Comparison of ENCODE assay signal across 22 cellular contexts in genomic region chr2:55879976-55880375, GRCh38. TPM values are rescaled to one million over a fixed set of nuclear protein-coding genes. Genes with fewer than 3 reads are reported as not detected.
DNase-seq lines count a peak whose midpoint lies in the region; ATAC-seq and TF ChIP-seq lines count a peak whose summit lies in the region.
"Had no signal": no experiment of that assay in that cellular context is flagged by ENCODE, and none has a peak within 500 bp of the region (broad histone marks: within the 10 kb centered on the region; RNA-seq: fewer than 3 reads in every experiment).

No MANE protein-coding gene starts in this region.

- H3K27ac Mint-ChIP-seq in Caco-2 (ENCODE audit: unreplicated experiment) = peak overlapping the region; percentile 1
- no peak overlapping the region for H3K27ac Mint-ChIP-seq in osteocyte (ENCODE audit: unreplicated experiment)
- H3K27ac Mint-ChIP-seq: activated B cell treated with CpG ODN at 0.5 μM for 24 hours; activated CD8-positive, alpha-beta T cell treated with anti-CD3 and anti-CD28 coated beads for 36 hours; activated naive CD4-positive, alpha-beta T cell treated with anti-CD3 and anti-CD28 coated beads, Interleukin-2, amount 50 U/mL, for 72 hours had no signal

- POLR2A ChIA-PET in Caco-2 (lab: Charles Lee) = no interaction called here

- H3K4me3 ChIP-seq in Caco-2 (ENCODE audit: low read depth, low read length) = no peak overlapping the region
- H3K4me3 ChIP-seq: PC-9 had no signal

- no peaks in the 10 kb centered on the region for H3K4me1 ChIP-seq in Caco-2

- TF ChIP-seq CTCF in Caco-2 (IDR thresholded peaks at IDR 0.05; ENCODE audit: insufficient read depth in 1 of 2, low read depth in 1 of 2, low read length in 1 of 2, severe bottlenecking in 1 of 2, unreplicated experiment in 1 of 2) (no peak), osteocyte (IDR thresholded peaks at IDR 0.05) (no peak)

- no peaks in the 10 kb centered on the region for H3K27me3 ChIP-seq in Caco-2 (replicated peaks; ENCODE audit: control insufficient read depth, insufficient read depth, low read length)

- no peaks in the 10 kb centered on the region for H3K36me3 ChIP-seq in Caco-2 (ENCODE audit: control insufficient read depth, insufficient read depth, low read length)

- CTCF ChIA-PET in Caco-2 (lab: Charles Lee) = interaction anchor here (0.6 kb wide), 1 partner anchor 612 kb away, joined by 3 read pairs; no protein-coding TSS in a partner anchor

- no peak for DNase-seq in Caco-2
- DNase-seq in NOMO-1 treated with DMSO at 0.1 percent for 48 hours (lab: John Stamatoyannopoulos, UW; ENCODE audit: unreplicated experiment) = peak; percentile 53
- DNase-seq in fibroblast of peridontal ligament (ENCODE audit: extremely low read depth) = peak; percentile 47
- DNase-seq in retina = peak; percentile 20
- DNase-seq in activated CD4-positive, alpha-beta T cell treated with anti-CD3 and anti-CD28 coated beads, Interleukin-2, amount 50 U/mL, for 4 hours = no peak
- DNase-seq in GOT3 (lab: John Stamatoyannopoulos, UW) = no peak
- DNase-seq in osteocyte (ENCODE audit: extremely low spot score, unreplicated experiment) = no peak
- DNase-seq: activated B cell treated with CpG ODN at 0.5 μM for 24 hours; activated CD8-positive, alpha-beta T cell treated with anti-CD3 and anti-CD28 coated beads for 36 hours; activated T-cell treated with anti-CD3 and anti-CD28 coated beads, Interleukin-2, amount 50 U/mL, for 48 hours; AML-193; hypothalamus; KBM-7; NCI-H1092 treated with DMSO at 0.1 percent for 48 hours; NCI-H526 treated with DMSO at 0.1 percent for 48 hours; PC-9; stimulated activated naive CD4-positive, alpha-beta T cell; trophoblast cell had no signal

- H3K27me3 Mint-ChIP-seq in Caco-2 (ENCODE audit: insufficient read depth, unreplicated experiment) = no peaks in the 10 kb centered on the region
- no peaks in the 10 kb centered on the region for H3K27me3 Mint-ChIP-seq in osteocyte (ENCODE audit: unreplicated experiment)
- H3K27me3 Mint-ChIP-seq: activated CD8-positive, alpha-beta T cell treated with anti-CD3 and anti-CD28 coated beads for 36 hours had no signal

- H3K4me3 Mint-ChIP-seq in Caco-2 (ENCODE audit: unreplicated experiment) (no peak overlapping the region), osteocyte (ENCODE audit: unreplicated experiment) (no peak overlapping the region)
- H3K4me3 Mint-ChIP-seq: activated B cell treated with CpG ODN at 0.5 μM for 24 hours; activated CD8-positive, alpha-beta T cell treated with anti-CD3 and anti-CD28 coated beads for 36 hours; neural crest cell had no signal

- H3K4me1 Mint-ChIP-seq in Caco-2 (ENCODE audit: low read depth, unreplicated experiment) (peaks cover 22% of the 10 kb centered on the region), osteocyte (ENCODE audit: unreplicated experiment) (peaks cover 32% of the 10 kb centered on the region)
- H3K4me1 Mint-ChIP-seq: activated B cell treated with CpG ODN at 0.5 μM for 24 hours, neural crest cell had no signal

- no peaks in the 10 kb centered on the region for H3K9me3 ChIP-seq in Caco-2

- no peaks in the 10 kb centered on the region for H3K36me3 Mint-ChIP-seq in Caco-2 (ENCODE audit: insufficient read depth, unreplicated experiment)
- H3K36me3 Mint-ChIP-seq in osteocyte (ENCODE audit: unreplicated experiment) = no peaks in the 10 kb centered on the region
- H3K36me3 Mint-ChIP-seq: activated naive CD4-positive, alpha-beta T cell treated with anti-CD3 and anti-CD28 coated beads, Interleukin-2, amount 50 U/mL, for 72 hours had no signal

- intact Hi-C loops in Caco-2 (cut with micrococcal nuclease; ENCODE audit: unreplicated experiment) = no loop called here

- no peak for ATAC-seq in GM18858 (IDR thresholded peaks at IDR 0.05; ENCODE audit: unreplicated experiment)
- ATAC-seq: activated CD8-positive, alpha-beta T cell treated with anti-CD3 and anti-CD28 coated beads for 36 hours; activated naive CD4-positive, alpha-beta T cell treated with anti-CD3 and anti-CD28 coated beads, Interleukin-2, amount 50 U/mL, for 72 hours had no signal

- no TSS peak for BruUV-seq in Caco-2 (replicated peaks; lab: Mats Ljungman, UMichigan)

- H3K9me3 Mint-ChIP-seq in Caco-2 (ENCODE audit: unreplicated experiment) (no peaks in the 10 kb centered on the region), osteocyte (ENCODE audit: unreplicated experiment) (no peaks in the 10 kb centered on the region)
- H3K9me3 Mint-ChIP-seq: activated B cell treated with CpG ODN at 0.5 μM for 24 hours; activated CD8-positive, alpha-beta T cell treated with anti-CD3 and anti-CD28 coated beads for 36 hours; activated naive CD4-positive, alpha-beta T cell treated with anti-CD3 and anti-CD28 coated beads, Interleukin-2, amount 50 U/mL, for 72 hours; neural crest cell had no signal

RNA-seq across cellular contexts. Expression of gene EFEMP1, which starts 43.6 kb away (rescaled TPM):
- total RNA-seq in Caco-2 (2022) = not detected in 2 replicates
- total RNA-seq in osteocyte = 7.4 and 8.3 TPM in 2 replicates
- total RNA-seq: activated B cell treated with CpG ODN at 0.5 μM for 24 hours; activated CD8-positive, alpha-beta T cell treated with anti-CD3 and anti-CD28 coated beads for 36 hours; activated naive CD4-positive, alpha-beta T cell treated with anti-CD3 and anti-CD28 coated beads, Interleukin-2, amount 50 U/mL, for 72 hours; T-helper 2 cell treated with Interferon-gamma antibody and Interleukin-4, amounts not matched to agents 100 ng/mL and 5 ng/mL, for 36 hours had no signal

Comparison
In these comparisons a context has a peak if more than half of its experiments do, and no peak if none do; other contexts are left out.
1. DNase-seq: peak in NOMO-1 treated with DMSO at 0.1 percent for 48 hours (single experiment), fibroblast of peridontal ligament (single experiment) and retina (single experiment); none in Caco-2 (0 of 2), activated CD4-positive, alpha-beta T cell treated with anti-CD3 and anti-CD28 coated beads, Interleukin-2, amount 50 U/mL, for 4 hours (0 of 2), GOT3 (single experiment) and osteocyte (single experiment).